19 cellular contexts compared by ENCODE assay signal in genomic region chr22:39953101-39953500, GRCh38. TPM values are rescaled to one million over a fixed set of nuclear protein-coding genes. Genes with fewer than 3 reads are reported as not detected.
DNase-seq lines count a peak whose midpoint lies in the region; ATAC-seq and TF ChIP-seq lines count a peak whose summit lies in the region.
"Had no signal": no experiment of that assay in that cellular context is flagged by ENCODE, and none has a peak within 500 bp of the region (broad histone marks: within the 10 kb centered on the region; RNA-seq: fewer than 3 reads in every experiment).

No MANE protein-coding gene starts in this region.

- no peak for TF ChIP-seq CTCF in body of pancreas (IDR thresholded peaks at IDR 0.05)

- H3K9me3 ChIP-seq in aorta (ENCODE audit: control insufficient read depth, low read length) (no peaks in the 10 kb centered on the region), body of pancreas (no peaks in the 10 kb centered on the region)
- H3K9me3 ChIP-seq: right lobe of liver had no signal

- H3K36me3 ChIP-seq in aorta (ENCODE audit: control insufficient read depth in 1 of 2, insufficient read depth in 2 of 2, low read length in 1 of 2) = no peaks in the 10 kb centered on the region
- no peaks in the 10 kb centered on the region for H3K36me3 ChIP-seq in body of pancreas (replicated peaks in 1 of 2; ENCODE audit: insufficient read depth in 1 of 2, low read depth in 2 of 2)
- H3K36me3 ChIP-seq: right lobe of liver, tibial nerve had no signal

- peaks cover 0 to 1% of the 10 kb centered on the region in 2 donors for H3K9me3 Mint-ChIP-seq in activated T-cell treated with anti-CD3 and anti-CD28 coated beads, Interleukin-2, amount 50 U/mL, for 72 hours
- no peaks in the 10 kb centered on the region for H3K9me3 Mint-ChIP-seq in activated CD4-positive, alpha-beta memory T cell treated with anti-CD3 and anti-CD28 coated beads, Interleukin-2, amount 10 ng/mL, durations not matched to agents 7 days and 5 days
- no peaks in the 10 kb centered on the region for H3K9me3 Mint-ChIP-seq in immature natural killer cell
- no peaks in the 10 kb centered on the region for H3K9me3 Mint-ChIP-seq in stimulated activated naive B cell treated with anti-CD40 and anti-IgM and Interleukin-4, amounts not matched to agents 10 μg/mL and 1 μg/mL and 100 μg/mL, for 72 hours
- H3K9me3 Mint-ChIP-seq: naive B cell had no signal

- WGBS in aorta, 2 donors = 67 to 79% methylated on average over 2 of the region's 2 CpGs
- 92 to 97% methylated on average over 2 of the region's 2 CpGs for WGBS in body of pancreas, 2 donors

- peaks cover 21 to 53% of the 10 kb centered on the region in 2 donors for H3K36me3 Mint-ChIP-seq in activated T-cell treated with anti-CD3 and anti-CD28 coated beads, Interleukin-2, amount 50 U/mL, for 72 hours (ENCODE audit: insufficient read depth in 2 of 2)
- H3K36me3 Mint-ChIP-seq in activated CD4-positive, alpha-beta memory T cell treated with anti-CD3 and anti-CD28 coated beads, Interleukin-2, amount 10 ng/mL, durations not matched to agents 7 days and 5 days (ENCODE audit: low read depth) = peaks cover 86% of the 10 kb centered on the region
- peaks cover 37 to 56% (median 44%) of the 10 kb centered on the region in 3 donors for H3K36me3 Mint-ChIP-seq in immature natural killer cell
- peaks cover 3 to 10% of the 10 kb centered on the region in 2 donors for H3K36me3 Mint-ChIP-seq in stimulated activated naive B cell treated with anti-CD40 and anti-IgM and Interleukin-4, amounts not matched to agents 10 μg/mL and 1 μg/mL and 100 μg/mL, for 72 hours
- H3K36me3 Mint-ChIP-seq: brain had no signal

- H3K4me3 Mint-ChIP-seq in activated T-cell treated with anti-CD3 and anti-CD28 coated beads, Interleukin-2, amount 50 U/mL, for 72 hours = peak overlapping the region; percentile 43 to 87
- H3K4me3 Mint-ChIP-seq in activated CD4-positive, alpha-beta memory T cell treated with anti-CD3 and anti-CD28 coated beads, Interleukin-2, amount 10 ng/mL, durations not matched to agents 7 days and 5 days = no peak overlapping the region
- H3K4me3 Mint-ChIP-seq in immature natural killer cell = peak overlapping the region in 3 of 5 donors; percentile 0 to 61 (median 12)
- H3K4me3 Mint-ChIP-seq in stimulated activated naive B cell treated with anti-CD40 and anti-IgM and Interleukin-4, amounts not matched to agents 10 μg/mL and 1 μg/mL and 100 μg/mL, for 72 hours = no peak overlapping the region
- H3K4me3 Mint-ChIP-seq: brain, GM23338 had no signal

- no peaks in the 10 kb centered on the region for H3K27me3 Mint-ChIP-seq in activated T-cell treated with anti-CD3 and anti-CD28 coated beads, Interleukin-2, amount 50 U/mL, for 72 hours (ENCODE audit: low read depth)
- no peaks in the 10 kb centered on the region for H3K27me3 Mint-ChIP-seq in activated CD4-positive, alpha-beta memory T cell treated with anti-CD3 and anti-CD28 coated beads, Interleukin-2, amount 10 ng/mL, durations not matched to agents 7 days and 5 days
- peaks cover 0 to 2% (median 1%) of the 10 kb centered on the region in 3 donors for H3K27me3 Mint-ChIP-seq in immature natural killer cell (ENCODE audit: low read depth in 3 of 3)
- H3K27me3 Mint-ChIP-seq in stimulated activated naive B cell treated with anti-CD40 and anti-IgM and Interleukin-4, amounts not matched to agents 10 μg/mL and 1 μg/mL and 100 μg/mL, for 72 hours = peaks cover 0 to 5% of the 10 kb centered on the region in 2 donors

- ATAC-seq in activated T-cell treated with anti-CD3 and anti-CD28 coated beads, Interleukin-2, amount 50 U/mL, for 72 hours (replicated peaks in 1 of 2) = no peak
- no peak for ATAC-seq in stimulated activated naive B cell treated with anti-CD40 and anti-IgM and Interleukin-4, amounts not matched to agents 10 μg/mL and 1 μg/mL and 100 μg/mL, for 72 hours (replicated peaks)
- ATAC-seq in aorta (ENCODE audit: low FRiP score) (no peak), body of pancreas (no peak)
- ATAC-seq: activated naive CD4-positive, alpha-beta T cell treated with anti-CD3 and anti-CD28 coated beads, Interleukin-2, amount 50 U/mL, for 72 hours; right lobe of liver had no signal

- CTCF ChIA-PET in activated CD4-positive, alpha-beta memory T cell treated with anti-CD3 and anti-CD28 coated beads, Interleukin-2, amount 10 ng/mL, durations not matched to agents 7 days and 5 days (lab: Charles Lee) = interaction anchor here (0.8 to 1.3 kb wide), 3 partner anchors 36 to 424 kb away, joined by 3 to 4 read pairs (median 3); no protein-coding TSS in a partner anchor

- POLR2A ChIA-PET in activated CD4-positive, alpha-beta memory T cell treated with anti-CD3 and anti-CD28 coated beads, Interleukin-2, amount 10 ng/mL, durations not matched to agents 7 days and 5 days (lab: Charles Lee) = interaction anchor here (0.9 to 2.9 kb wide), 4 partner anchors 11 to 32 kb away, joined by 4 to 8 read pairs (median 4); no protein-coding TSS in a partner anchor

- DNase-seq in activated T-cell treated with anti-CD3 and anti-CD28 coated beads, Interleukin-2, amount 50 U/mL, for 72 hours = no peak
- DNase-seq in activated T-cell treated with anti-CD3 and anti-CD28 coated beads, Interleukin-2, amount 50 U/mL, for 48 hours = no peak
- no peak for DNase-seq in activated CD4-positive, alpha-beta memory T cell treated with anti-CD3 and anti-CD28 coated beads, Interleukin-2, amount 10 ng/mL, durations not matched to agents 7 days and 5 days
- DNase-seq in immature natural killer cell (no peak), aorta (no peak), DMS153 treated with DMSO at 0.1 percent for 48 hours (lab: John Stamatoyannopoulos, UW; ENCODE audit: unreplicated experiment) (no peak), body of pancreas (no peak)
- DNase-seq in stimulated activated naive B cell treated with anti-CD40 and anti-IgM and Interleukin-4, amounts not matched to agents 10 μg/mL and 1 μg/mL and 100 μg/mL, for 72 hours = no peak
- DNase-seq: DMS79 treated with DMSO at 0.1 percent for 48 hours, kidney glomerular epithelial cell, naive B cell, right lobe of liver, Right ventricle myocardium superior had no signal

- intact Hi-C loops in aorta (cut with DNase I) (no loop called here), body of pancreas (cut with DNase I) (no loop called here)

- H3K27ac ChIP-seq in aorta (ENCODE audit: low read depth in 1 of 2, low read length in 2 of 2) (no peak overlapping the region), body of pancreas (no peak overlapping the region)
- H3K27ac ChIP-seq: C4-2B, right lobe of liver had no signal

- no peaks in the 10 kb centered on the region for H3K27me3 ChIP-seq in aorta (ENCODE audit: control insufficient read depth in 1 of 2, insufficient read depth in 2 of 2, low read length in 1 of 2)
- no peaks in the 10 kb centered on the region for H3K27me3 ChIP-seq in body of pancreas
- H3K27me3 ChIP-seq: right lobe of liver, tibial nerve had no signal

- H3K4me1 ChIP-seq in aorta (ENCODE audit: control insufficient read depth in 1 of 2, insufficient read depth in 2 of 2, low read length in 2 of 2) (no peaks in the 10 kb centered on the region), body of pancreas (peaks cover under 1% of the 10 kb centered on the region)
- H3K4me1 ChIP-seq: right lobe of liver had no signal

- peak overlapping the region; percentile 43 for H3K27ac Mint-ChIP-seq in activated T-cell treated with anti-CD3 and anti-CD28 coated beads, Interleukin-2, amount 50 U/mL, for 72 hours
- peak overlapping the region; percentile 9 for H3K27ac Mint-ChIP-seq in activated CD4-positive, alpha-beta memory T cell treated with anti-CD3 and anti-CD28 coated beads, Interleukin-2, amount 10 ng/mL, durations not matched to agents 7 days and 5 days
- peak overlapping the region; percentile 70 to 92 (median 83) for H3K27ac Mint-ChIP-seq in immature natural killer cell
- H3K27ac Mint-ChIP-seq in stimulated activated naive B cell treated with anti-CD40 and anti-IgM and Interleukin-4, amounts not matched to agents 10 μg/mL and 1 μg/mL and 100 μg/mL, for 72 hours = peak overlapping the region; percentile 15
- H3K27ac Mint-ChIP-seq: GM23338 had no signal

- no peak for TF ChIP-seq POLR2A in body of pancreas (IDR thresholded peaks at IDR 0.05)

- H3K4me3 ChIP-seq in aorta (ENCODE audit: low read length in 2 of 2) (no peak overlapping the region), body of pancreas (no peak overlapping the region)
- H3K4me3 ChIP-seq: GM23338, right lobe of liver, tibial nerve had no signal

- peaks cover 99% of the 10 kb centered on the region for H3K4me1 Mint-ChIP-seq in activated T-cell treated with anti-CD3 and anti-CD28 coated beads, Interleukin-2, amount 50 U/mL, for 72 hours (ENCODE audit: low read depth)
- H3K4me1 Mint-ChIP-seq in activated CD4-positive, alpha-beta memory T cell treated with anti-CD3 and anti-CD28 coated beads, Interleukin-2, amount 10 ng/mL, durations not matched to agents 7 days and 5 days = peaks cover 87% of the 10 kb centered on the region
- peaks cover 71 to 84% of the 10 kb centered on the region in 2 donors for H3K4me1 Mint-ChIP-seq in immature natural killer cell
- H3K4me1 Mint-ChIP-seq in stimulated activated naive B cell treated with anti-CD40 and anti-IgM and Interleukin-4, amounts not matched to agents 10 μg/mL and 1 μg/mL and 100 μg/mL, for 72 hours = peaks cover 58 to 90% of the 10 kb centered on the region in 2 donors

RNA-seq across cellular contexts. Expression of gene TMA7B, which starts 7.1 kb away (rescaled TPM):
- total RNA-seq in activated T-cell treated with anti-CD3 and anti-CD28 coated beads, Interleukin-2, amount 50 U/mL, for 72 hours = 1 to 10 TPM; 1.4 to 2.5 TPM
- total RNA-seq in activated CD4-positive, alpha-beta memory T cell treated with anti-CD3 and anti-CD28 coated beads, Interleukin-2, amount 10 ng/mL, durations not matched to agents 7 days and 5 days = 1 to 10 TPM; 3.7 to 4.3 TPM
- polyA plus RNA-seq in immature natural killer cell (1 to 10 TPM in 2 of 3 donors, not detected in 1; 1.4 to 2.1 TPM), aorta (not detected)
- total RNA-seq in aorta (under 1 TPM; 0.39 to 0.42 TPM), body of pancreas (not detected)
- total RNA-seq: GM23338, Right ventricle myocardium superior, tibial nerve had no signal
- polyA plus RNA-seq: AG04450, GM23338 had no signal

RNA-seq across cellular contexts. Expression of gene FAM83F, which starts 41.7 kb away (rescaled TPM):
- under 1 TPM; 0.81 to 0.89 TPM for total RNA-seq in activated T-cell treated with anti-CD3 and anti-CD28 coated beads, Interleukin-2, amount 50 U/mL, for 72 hours
- total RNA-seq in activated CD4-positive, alpha-beta memory T cell treated with anti-CD3 and anti-CD28 coated beads, Interleukin-2, amount 10 ng/mL, durations not matched to agents 7 days and 5 days = not detected
- polyA plus RNA-seq in immature natural killer cell (not detected), aorta (under 1 TPM in 1 of 2 donors, not detected in 1; 0.88 TPM)
- total RNA-seq in aorta (under 1 TPM; 0.15 to 0.84 TPM), body of pancreas (1 to 10 TPM; 8.9 to 9.1 TPM)
- polyA plus RNA-seq: AG04450 had no signal

RNA-seq across cellular contexts. Expression of gene GRAP2, which starts 52.2 kb away (rescaled TPM):
- total RNA-seq in activated T-cell treated with anti-CD3 and anti-CD28 coated beads, Interleukin-2, amount 50 U/mL, for 72 hours = 10 to 100 TPM; 56.4 to 59.4 TPM
- total RNA-seq in activated CD4-positive, alpha-beta memory T cell treated with anti-CD3 and anti-CD28 coated beads, Interleukin-2, amount 10 ng/mL, durations not matched to agents 7 days and 5 days = 100 to 1,000 TPM; 108 to 111 TPM
- 10 to 100 TPM; 41.7 to 67.5 (median 46.0) TPM for polyA plus RNA-seq in immature natural killer cell
- total RNA-seq in aorta = 1 to 10 TPM; 2.0 to 3.6 TPM
- under 1 TPM in 1 of 2 donors, not detected in 1; 0.05 TPM for polyA plus RNA-seq in aorta
- total RNA-seq in body of pancreas = under 1 TPM; 0.78 to 0.99 TPM
- polyA plus RNA-seq: AG04450, GM23338 had no signal

RNA-seq across cellular contexts. Expression of gene ENTHD1, which starts 59.5 kb away (rescaled TPM):
- under 1 TPM; 0.46 to 0.77 TPM for total RNA-seq in activated T-cell treated with anti-CD3 and anti-CD28 coated beads, Interleukin-2, amount 50 U/mL, for 72 hours
- total RNA-seq in activated CD4-positive, alpha-beta memory T cell treated with anti-CD3 and anti-CD28 coated beads, Interleukin-2, amount 10 ng/mL, durations not matched to agents 7 days and 5 days = under 1 TPM in 1 of 2 experiments, not detected in 1; 0.13 TPM
- polyA plus RNA-seq in immature natural killer cell (not detected), aorta (not detected)
- total RNA-seq in aorta (under 1 TPM in 1 of 2 donors, not detected in 1; 0.12 TPM), body of pancreas (not detected)
- total RNA-seq: GM23338, right lobe of liver, Right ventricle myocardium superior had no signal
- polyA plus RNA-seq: AG04450, GM23338 had no signal

Comparison
In these comparisons a context has a peak if more than half of its experiments do, and no peak if none do; other contexts are left out.
1. H3K27ac Mint-ChIP-seq: peak in every context shown above with its lines; median percentile 83 in immature natural killer cell; 43 in activated T-cell treated with anti-CD3 and anti-CD28 coated beads, Interleukin-2, amount 50 U/mL, for 72 hours; 15 in stimulated activated naive B cell treated with anti-CD40 and anti-IgM and Interleukin-4, amounts not matched to agents 10 μg/mL and 1 μg/mL and 100 μg/mL, for 72 hours; 9 in activated CD4-positive, alpha-beta memory T cell treated with anti-CD3 and anti-CD28 coated beads, Interleukin-2, amount 10 ng/mL, durations not matched to agents 7 days and 5 days.
2. H3K4me3 Mint-ChIP-seq: peak in activated T-cell treated with anti-CD3 and anti-CD28 coated beads, Interleukin-2, amount 50 U/mL, for 72 hours (2 of 2) and immature natural killer cell (3 of 5); none in activated CD4-positive, alpha-beta memory T cell treated with anti-CD3 and anti-CD28 coated beads, Interleukin-2, amount 10 ng/mL, durations not matched to agents 7 days and 5 days (single experiment) and stimulated activated naive B cell treated with anti-CD40 and anti-IgM and Interleukin-4, amounts not matched to agents 10 μg/mL and 1 μg/mL and 100 μg/mL, for 72 hours (0 of 2).
3. RNA of gene FAM83F, which starts 41.7 kb away (total RNA-seq): 8.9 to 9.1 TPM in body of pancreas; 0.81 to 0.89 TPM in activated T-cell treated with anti-CD3 and anti-CD28 coated beads, Interleukin-2, amount 50 U/mL, for 72 hours, 0.15 to 0.84 TPM in aorta and not detected in activated CD4-positive, alpha-beta memory T cell treated with anti-CD3 and anti-CD28 coated beads, Interleukin-2, amount 10 ng/mL, durations not matched to agents 7 days and 5 days; every median in the first group is over 4 times any median in the second.
4. RNA of gene GRAP2, which starts 52.2 kb away (total RNA-seq): 108 to 111 TPM in activated CD4-positive, alpha-beta memory T cell treated with anti-CD3 and anti-CD28 coated beads, Interleukin-2, amount 10 ng/mL, durations not matched to agents 7 days and 5 days and 56.4 to 59.4 TPM in activated T-cell treated with anti-CD3 and anti-CD28 coated beads, Interleukin-2, amount 50 U/mL, for 72 hours; 2.0 to 3.6 TPM in aorta and 0.78 to 0.99 TPM in body of pancreas; every median in the first group is over 10 times any median in the second.